ENCODE assay signal across 9 cellular contexts in the genomic region with DNA sequence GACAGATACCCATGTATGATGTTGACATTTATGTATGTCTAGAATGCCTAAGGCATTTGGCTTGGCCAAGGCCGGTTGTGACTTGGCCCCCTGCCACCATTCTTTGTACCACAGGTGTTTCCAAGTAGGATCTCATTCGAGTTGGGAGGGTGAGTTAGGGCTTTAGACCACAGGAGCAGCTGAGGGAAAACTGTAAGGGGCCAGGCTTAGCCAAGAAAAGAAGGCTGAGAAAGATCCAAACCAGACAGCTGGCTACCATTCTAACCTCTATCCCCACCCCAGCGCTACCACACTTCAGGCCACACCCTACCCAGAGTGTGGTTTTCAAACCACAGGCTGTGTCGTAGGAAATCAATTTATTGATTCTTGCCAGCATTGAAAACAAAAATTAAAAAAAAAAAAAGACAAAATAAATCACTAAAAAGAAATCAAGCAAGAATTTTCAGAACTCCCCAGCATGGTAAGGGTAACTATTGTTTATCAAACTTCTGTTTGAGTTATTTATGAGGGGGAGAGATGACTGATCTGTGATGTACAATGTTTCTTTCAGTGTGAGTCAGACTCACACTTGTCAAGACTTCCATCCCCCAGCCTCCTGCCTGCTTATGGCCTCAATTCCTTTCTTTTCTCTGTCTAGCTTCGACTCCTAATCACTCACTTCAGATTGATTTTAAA. TPM values are rescaled to one million over a fixed set of nuclear protein-coding genes. Genes with fewer than 3 reads are reported as not detected.
DNase-seq lines count a peak whose midpoint lies in the region; ATAC-seq lines count a peak whose summit lies in the region.
"Had no signal": no experiment of that assay in that cellular context is flagged by ENCODE, and none has a peak within 500 bp of the region (broad histone marks: within the 10 kb centered on the region; RNA-seq: fewer than 3 reads in every experiment).

No MANE protein-coding gene starts in this region.

- POLR2A ChIA-PET in naive thymus-derived CD8-positive, alpha-beta T cell (lab: Charles Lee) = interaction anchor here (0.8 to 24.3 kb wide), 15 partner anchors 9 to 749 kb away, joined by 3 to 1336 read pairs (median 8); partner anchors contain the start of genes OFD1, TMSB4X and TRAPPC2

- intact Hi-C loops in head of caudate nucleus (cut with DNase I) = no loop called here

- H3K36me3 Mint-ChIP-seq in activated naive CD4-positive, alpha-beta T cell treated with anti-CD3 and anti-CD28 coated beads, Interleukin-2, amount 10 ng/mL, durations not matched to agents 7 days and 5 days = peaks cover 12% of the 10 kb centered on the region
- H3K36me3 Mint-ChIP-seq in naive thymus-derived CD8-positive, alpha-beta T cell = peaks cover 0 to 5% (median 4%) of the 10 kb centered on the region in 3 donors

- DNase-seq in activated effector memory CD4-positive, alpha-beta T cell treated with anti-CD3 and anti-CD28 coated beads, Interleukin-2, amount 50 U/mL, for 16 hours = peak; percentile 75
- no peak for DNase-seq in activated effector memory CD4-positive, alpha-beta T cell treated with Interleukin-2 at 50 U/mL for 16 hours
- peak; percentile 60 for DNase-seq in NCI-H226
- peak; percentile 74 for DNase-seq in activated naive CD4-positive, alpha-beta T cell treated with anti-CD3 and anti-CD28 coated beads, Interleukin-2, amount 10 ng/mL, durations not matched to agents 7 days and 5 days
- DNase-seq in naive thymus-derived CD8-positive, alpha-beta T cell = peak in 7 of 10 donors; percentile 33 to 70 (median 61)
- no peak for DNase-seq in head of caudate nucleus
- DNase-seq in SKM-1 (lab: John Stamatoyannopoulos, UW; ENCODE audit: unreplicated experiment) = no peak

- H3K4me3 Mint-ChIP-seq in activated naive CD4-positive, alpha-beta T cell treated with anti-CD3 and anti-CD28 coated beads, Interleukin-2, amount 10 ng/mL, durations not matched to agents 7 days and 5 days = peak overlapping the region; percentile 45
- peak overlapping the region; percentile 51 to 84 (median 73) for H3K4me3 Mint-ChIP-seq in naive thymus-derived CD8-positive, alpha-beta T cell

- ATAC-seq in HG02970 (IDR thresholded peaks at IDR 0.05; ENCODE audit: low FRiP score, unreplicated experiment) = peak; percentile 48
- peak; percentile 71 to 74 for ATAC-seq in naive thymus-derived CD8-positive, alpha-beta T cell

- peak overlapping the region; percentile 100 for H3K27ac Mint-ChIP-seq in activated naive CD4-positive, alpha-beta T cell treated with anti-CD3 and anti-CD28 coated beads, Interleukin-2, amount 10 ng/mL, durations not matched to agents 7 days and 5 days
- H3K27ac Mint-ChIP-seq in naive thymus-derived CD8-positive, alpha-beta T cell = peak overlapping the region; percentile 93 to 100 (median 98)

- no peaks in the 10 kb centered on the region for H3K27me3 Mint-ChIP-seq in activated naive CD4-positive, alpha-beta T cell treated with anti-CD3 and anti-CD28 coated beads, Interleukin-2, amount 10 ng/mL, durations not matched to agents 7 days and 5 days
- H3K27me3 Mint-ChIP-seq in naive thymus-derived CD8-positive, alpha-beta T cell = no peaks in the 10 kb centered on the region
- H3K27me3 Mint-ChIP-seq: brain had no signal

- CTCF ChIA-PET in activated naive CD4-positive, alpha-beta T cell treated with anti-CD3 and anti-CD28 coated beads, Interleukin-2, amount 10 ng/mL, durations not matched to agents 7 days and 5 days (lab: Charles Lee) = interaction anchor here (1.0 to 2.0 kb wide), 2 partner anchors 97 to 108 kb away, joined by 4 to 6 read pairs; no protein-coding TSS in a partner anchor

- peaks cover 4% of the 10 kb centered on the region for H3K9me3 Mint-ChIP-seq in activated naive CD4-positive, alpha-beta T cell treated with anti-CD3 and anti-CD28 coated beads, Interleukin-2, amount 10 ng/mL, durations not matched to agents 7 days and 5 days
- peaks cover 0 to 5% (median 2%) of the 10 kb centered on the region in 9 donors for H3K9me3 Mint-ChIP-seq in naive thymus-derived CD8-positive, alpha-beta T cell

- peaks cover 80% of the 10 kb centered on the region for H3K4me1 Mint-ChIP-seq in activated naive CD4-positive, alpha-beta T cell treated with anti-CD3 and anti-CD28 coated beads, Interleukin-2, amount 10 ng/mL, durations not matched to agents 7 days and 5 days
- peaks cover 23 to 81% (median 62%) of the 10 kb centered on the region in 4 donors for H3K4me1 Mint-ChIP-seq in naive thymus-derived CD8-positive, alpha-beta T cell

RNA-seq across cellular contexts. Expression of gene TMSB4X, which starts 9.9 kb away (rescaled TPM):
- 1,000 to 10,000 TPM; 4,350 to 4,478 TPM for total RNA-seq in naive thymus-derived CD8-positive, alpha-beta T cell
- over 10,000 TPM; 23,903 to 30,039 (median 28,786) TPM for polyA plus RNA-seq in naive thymus-derived CD8-positive, alpha-beta T cell

RNA-seq across cellular contexts. Expression of gene FAM9C, which starts 59.7 kb away (rescaled TPM):
- not detected for total RNA-seq in naive thymus-derived CD8-positive, alpha-beta T cell
- not detected for polyA plus RNA-seq in naive thymus-derived CD8-positive, alpha-beta T cell

Comparison
In these comparisons a context has a peak if more than half of its experiments do, and no peak if none do; other contexts are left out.
1. DNase-seq: peak in activated effector memory CD4-positive, alpha-beta T cell treated with anti-CD3 and anti-CD28 coated beads, Interleukin-2, amount 50 U/mL, for 16 hours (single experiment), NCI-H226 (single experiment), activated naive CD4-positive, alpha-beta T cell treated with anti-CD3 and anti-CD28 coated beads, Interleukin-2, amount 10 ng/mL, durations not matched to agents 7 days and 5 days (single experiment) and naive thymus-derived CD8-positive, alpha-beta T cell (7 of 10); none in activated effector memory CD4-positive, alpha-beta T cell treated with Interleukin-2 at 50 U/mL for 16 hours (single experiment), head of caudate nucleus (0 of 42) and SKM-1 (single experiment).